In the genomic region with DNA sequence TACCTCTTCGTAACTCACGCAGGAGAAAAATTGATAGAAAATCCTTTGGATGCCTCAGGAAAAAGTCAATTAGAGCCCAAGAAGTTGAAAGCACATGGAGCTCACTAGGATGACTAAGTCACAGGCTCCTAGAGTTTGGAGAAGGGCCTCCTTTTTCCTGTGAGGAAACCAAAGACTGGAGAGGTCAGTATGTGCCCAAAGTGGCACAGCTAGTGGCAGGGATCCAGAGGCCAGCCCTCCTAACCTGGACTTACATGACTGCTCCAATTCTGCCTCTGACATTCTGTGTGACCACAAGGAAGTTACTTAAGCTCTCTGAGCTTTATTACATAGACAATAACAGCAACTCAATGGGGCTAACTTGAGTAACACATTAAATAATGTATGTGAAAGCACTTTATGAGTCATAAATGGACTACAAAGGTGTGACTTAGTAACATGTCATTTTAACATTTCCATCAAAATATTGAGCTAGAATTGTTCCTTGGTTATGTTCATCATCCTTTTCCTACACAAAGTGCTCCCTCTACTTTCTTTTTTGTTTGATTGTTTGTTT, we compare ENCODE assay signal across 16 cellular contexts.
"Had no signal": no experiment of that assay in that cellular context is flagged by ENCODE, and none has a peak within 500 bp of the region (broad histone marks: within the 10 kb centered on the region; RNA-seq: fewer than 3 reads in every experiment).

No MANE protein-coding gene starts in this region.

- H3K9me3 ChIP-seq: esophagus squamous epithelium, ovary, tibial artery, upper lobe of left lung, vagina had no signal

- H3K9me3 Mint-ChIP-seq: naive thymus-derived CD4-positive, alpha-beta T cell had no signal

- H3K27ac ChIP-seq: dorsolateral prefrontal cortex, esophagus squamous epithelium, ovary, tibial artery, upper lobe of left lung, vagina had no signal

- H3K4me3 ChIP-seq: dorsolateral prefrontal cortex, esophagus squamous epithelium, ovary, tibial artery, upper lobe of left lung, vagina had no signal

- H3K36me3 ChIP-seq: esophagus squamous epithelium, ovary, tibial artery, upper lobe of left lung, vagina had no signal

- DNase-seq: cortex of kidney; dorsolateral prefrontal cortex; effector CD8-positive, alpha-beta T cell; esophagus squamous epithelium; foreskin fibroblast; kidney; left colon; naive thymus-derived CD4-positive, alpha-beta T cell; ovary; right cardiac atrium; small intestine; stimulated activated CD4-positive, alpha-beta T cell treated with anti-CD3 and anti-CD28 coated beads, Interleukin-12 subunit alpha, Interleukin-12 subunit beta, amount 100 ng/mL, for 4 hours; stimulated activated naive CD4-positive, alpha-beta T cell treated with Interleukin-2 at 50 U/mL for 16 hours; tibial artery; upper lobe of left lung had no signal

- H3K4me1 ChIP-seq: esophagus squamous epithelium, tibial artery, upper lobe of left lung, vagina had no signal

- ATAC-seq: left colon; naive thymus-derived CD4-positive, alpha-beta T cell; right cardiac atrium had no signal

- H3K27ac Mint-ChIP-seq: naive thymus-derived CD4-positive, alpha-beta T cell had no signal

- H3K36me3 Mint-ChIP-seq: naive thymus-derived CD4-positive, alpha-beta T cell had no signal

- H3K27me3 ChIP-seq: dorsolateral prefrontal cortex, ovary, upper lobe of left lung, vagina had no signal

- H3K4me3 Mint-ChIP-seq: naive thymus-derived CD4-positive, alpha-beta T cell had no signal
